Comparison of ENCODE assay signal across 14 cellular contexts in the genomic region with DNA sequence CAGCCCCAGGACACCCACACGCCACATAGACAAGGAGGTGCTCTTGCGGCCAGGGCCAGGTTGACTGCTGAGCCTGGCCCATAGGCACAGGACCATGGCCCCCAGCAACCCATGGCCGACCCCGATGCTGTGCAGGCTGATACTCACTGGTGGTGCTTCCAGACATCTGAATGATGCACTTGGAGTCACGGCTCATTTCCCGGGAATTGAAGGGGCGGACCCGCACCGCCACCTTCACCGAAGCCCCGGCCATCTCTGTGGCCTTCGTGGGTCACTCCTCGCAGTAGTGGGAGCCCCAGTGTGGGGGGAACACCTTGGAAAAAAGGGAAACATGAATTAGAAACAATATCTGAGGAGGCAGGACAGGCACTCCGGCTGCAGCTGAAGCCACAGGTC. TPM values are rescaled to one million over a fixed set of nuclear protein-coding genes. Genes with fewer than 3 reads are reported as not detected.
"Had no signal": no experiment of that assay in that cellular context is flagged by ENCODE, and none has a peak within 500 bp of the region (broad histone marks: within the 10 kb centered on the region; RNA-seq: fewer than 3 reads in every experiment).

No MANE protein-coding gene starts in this region.

- H3K4me3 Mint-ChIP-seq: activated naive CD8-positive, alpha-beta T cell treated with anti-CD3 and anti-CD28 coated beads, Interleukin-2, amount 10 ng/mL, durations not matched to agents 7 days and 5 days; neural crest cell; stimulated activated effector memory CD8-positive, alpha-beta T cell treated with anti-CD3 and anti-CD28 coated beads, Interleukin-12 subunit alpha, Interleukin-12 subunit beta, amount 100 ng/mL, for 72 hours; T-helper 17 cell had no signal

- H3K36me3 Mint-ChIP-seq: activated naive CD8-positive, alpha-beta T cell treated with anti-CD3 and anti-CD28 coated beads, Interleukin-2, amount 10 ng/mL, durations not matched to agents 7 days and 5 days; stimulated activated effector memory CD8-positive, alpha-beta T cell treated with anti-CD3 and anti-CD28 coated beads, Interleukin-12 subunit alpha, Interleukin-12 subunit beta, amount 100 ng/mL, for 72 hours had no signal

- H3K4me1 Mint-ChIP-seq: activated naive CD8-positive, alpha-beta T cell treated with anti-CD3 and anti-CD28 coated beads, Interleukin-2, amount 10 ng/mL, durations not matched to agents 7 days and 5 days; stimulated activated effector memory CD8-positive, alpha-beta T cell treated with anti-CD3 and anti-CD28 coated beads, Interleukin-12 subunit alpha, Interleukin-12 subunit beta, amount 100 ng/mL, for 72 hours; T-helper 17 cell had no signal

- H3K4me1 ChIP-seq: transverse colon had no signal

- H3K36me3 ChIP-seq: gastrocnemius medialis, transverse colon had no signal

- H3K27ac Mint-ChIP-seq: activated naive CD8-positive, alpha-beta T cell treated with anti-CD3 and anti-CD28 coated beads, Interleukin-2, amount 10 ng/mL, durations not matched to agents 7 days and 5 days; stimulated activated effector memory CD8-positive, alpha-beta T cell treated with anti-CD3 and anti-CD28 coated beads, Interleukin-12 subunit alpha, Interleukin-12 subunit beta, amount 100 ng/mL, for 72 hours; T-helper 17 cell had no signal

- H3K9me3 ChIP-seq: gastrocnemius medialis, transverse colon had no signal

- DNase-seq: effector memory CD4-positive, alpha-beta T cell; transverse colon had no signal

- H3K4me3 ChIP-seq: coronary artery, gastrocnemius medialis, smooth muscle cell, transverse colon had no signal

- H3K9me3 Mint-ChIP-seq: activated naive CD8-positive, alpha-beta T cell treated with anti-CD3 and anti-CD28 coated beads, Interleukin-2, amount 10 ng/mL, durations not matched to agents 7 days and 5 days; stimulated activated effector memory CD8-positive, alpha-beta T cell treated with anti-CD3 and anti-CD28 coated beads, Interleukin-12 subunit alpha, Interleukin-12 subunit beta, amount 100 ng/mL, for 72 hours had no signal

- H3K4me2 ChIP-seq: smooth muscle cell had no signal

- FAIRE-seq: astrocyte, keratinocyte, TTC549 had no signal

- H3K27ac ChIP-seq: coronary artery, gastrocnemius medialis, transverse colon had no signal

RNA-seq across cellular contexts. Expression of gene KIF1A, which starts 22.5 kb away (rescaled TPM):
- total RNA-seq: fibroblast of lung, subcutaneous adipose tissue had no signal
- polyA plus RNA-seq: keratinocyte had no signal
